Comparison of ENCODE assay signal across 8 cellular contexts in the genomic region with DNA sequence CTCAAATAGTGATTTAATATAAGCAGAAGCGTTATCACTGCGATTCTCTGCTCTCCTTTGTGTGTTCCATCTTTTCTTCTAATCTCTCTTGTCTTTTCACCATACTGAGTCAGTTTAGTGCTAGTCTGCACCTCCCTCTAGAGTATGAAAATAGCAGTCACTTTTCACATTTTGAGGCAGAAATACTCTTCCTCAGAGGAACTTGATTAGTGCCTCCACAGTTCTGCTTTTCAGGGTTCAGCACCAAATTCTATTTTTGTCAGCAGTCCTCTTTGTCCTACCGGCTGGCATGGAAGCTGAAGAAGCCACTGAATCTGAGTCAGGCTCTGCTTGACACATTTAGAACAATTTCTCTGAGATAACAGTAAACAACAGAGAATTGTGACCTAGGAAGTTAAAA. TPM values are rescaled to one million over a fixed set of nuclear protein-coding genes. Genes with fewer than 3 reads are reported as not detected.
DNase-seq lines count a peak whose midpoint lies in the region; ATAC-seq and TF ChIP-seq lines count a peak whose summit lies in the region.

No MANE protein-coding gene starts in this region.

- no peak overlapping the region for H3K27ac Mint-ChIP-seq in naive thymus-derived CD4-positive, alpha-beta T cell
- H3K27ac Mint-ChIP-seq in activated T-helper 2 cell treated with anti-CD3 and anti-CD28 coated beads, Interferon-gamma antibody, Interleukin-2, Interleukin-4, amounts not matched to agents 10 μg/mL and 5 μg/mL and 100 μg/mL, durations not matched to agents 14 hours and 24 hours and 36 hours: no peak overlapping the region
- no peak overlapping the region for H3K27ac Mint-ChIP-seq in progenitor cell of endocrine pancreas
- H3K27ac Mint-ChIP-seq in activated naive CD4-positive, alpha-beta T cell treated with anti-CD3 and anti-CD28 coated beads, Interleukin-2, amount 50 U/mL, for 72 hours: no peak overlapping the region

- H3K4me3 ChIP-seq in OCI-LY1 (ENCODE audit: low read depth, low read length, poor library complexity, severe bottlenecking) (no peak overlapping the region), fibroblast of the aortic adventitia (ENCODE audit: low read depth, low read length) (no peak overlapping the region)
- H3K4me3 ChIP-seq in naive thymus-derived CD4-positive, alpha-beta T cell (ENCODE audit: low read length): no peak overlapping the region

- peak; percentile 78 for ATAC-seq in GM21786 (IDR thresholded peaks at IDR 0.05; ENCODE audit: unreplicated experiment)
- ATAC-seq in naive thymus-derived CD4-positive, alpha-beta T cell: no peak
- ATAC-seq in activated naive CD4-positive, alpha-beta T cell treated with anti-CD3 and anti-CD28 coated beads, Interleukin-2, amount 50 U/mL, for 72 hours: no peak

- peaks cover 4% of the 10 kb centered on the region for H3K4me1 ChIP-seq in OCI-LY1 (ENCODE audit: insufficient read depth, low read length, severe bottlenecking)
- no peaks in the 10 kb centered on the region for H3K4me1 ChIP-seq in naive thymus-derived CD4-positive, alpha-beta T cell (ENCODE audit: control insufficient read depth in 2 of 2, insufficient read depth in 2 of 2, low read length in 2 of 2)

- H3K27ac ChIP-seq in OCI-LY1 (ENCODE audit: low read depth, low read length, poor library complexity, severe bottlenecking): no peak overlapping the region
- H3K27ac ChIP-seq in naive thymus-derived CD4-positive, alpha-beta T cell (ENCODE audit: low read depth, low read length): no peak overlapping the region

- TF ChIP-seq CTCF in OCI-LY1 (IDR thresholded peaks at IDR 0.05; ENCODE audit: low read length) (peak; percentile 55; the same call in 1 of the 2 replicates), fibroblast of the aortic adventitia (IDR thresholded peaks at IDR 0.05; ENCODE audit: insufficient read depth, low read length) (peak; percentile 59), progenitor cell of endocrine pancreas (IDR thresholded peaks at IDR 0.05; ENCODE audit: unreplicated experiment) (no peak)

- H3K9me3 Mint-ChIP-seq in naive thymus-derived CD4-positive, alpha-beta T cell: peaks cover 0 to 4% (median 0%) of the 10 kb centered on the region in 11 donors
- no peaks in the 10 kb centered on the region for H3K9me3 Mint-ChIP-seq in activated T-helper 2 cell treated with anti-CD3 and anti-CD28 coated beads, Interferon-gamma antibody, Interleukin-2, Interleukin-4, amounts not matched to agents 10 μg/mL and 5 μg/mL and 100 μg/mL, durations not matched to agents 14 hours and 24 hours and 36 hours
- no peaks in the 10 kb centered on the region for H3K9me3 Mint-ChIP-seq in progenitor cell of endocrine pancreas (ENCODE audit: low read depth)
- H3K9me3 Mint-ChIP-seq in activated naive CD4-positive, alpha-beta T cell treated with anti-CD3 and anti-CD28 coated beads, Interleukin-2, amount 50 U/mL, for 72 hours: no peaks in the 10 kb centered on the region

- H3K27me3 Mint-ChIP-seq in naive thymus-derived CD4-positive, alpha-beta T cell: no peaks in the 10 kb centered on the region
- H3K27me3 Mint-ChIP-seq in activated T-helper 2 cell treated with anti-CD3 and anti-CD28 coated beads, Interferon-gamma antibody, Interleukin-2, Interleukin-4, amounts not matched to agents 10 μg/mL and 5 μg/mL and 100 μg/mL, durations not matched to agents 14 hours and 24 hours and 36 hours (ENCODE audit: low read depth): no peaks in the 10 kb centered on the region
- no peaks in the 10 kb centered on the region for H3K27me3 Mint-ChIP-seq in progenitor cell of endocrine pancreas

- intact Hi-C loops in naive thymus-derived CD4-positive, alpha-beta T cell (cut with micrococcal nuclease): no loop called here
- intact Hi-C loops in activated T-helper 2 cell treated with anti-CD3 and anti-CD28 coated beads, Interferon-gamma antibody, Interleukin-2, Interleukin-4, amounts not matched to agents 10 μg/mL and 5 μg/mL and 100 μg/mL, durations not matched to agents 14 hours and 24 hours and 36 hours (cut with micrococcal nuclease): no loop called here

- no peaks in the 10 kb centered on the region for H3F3A ChIP-seq in OCI-LY1 (ENCODE audit: insufficient read depth, low read length)

- CTCF ChIA-PET in naive thymus-derived CD4-positive, alpha-beta T cell (lab: Charles Lee): no interaction called here

- H3K9ac ChIP-seq in OCI-LY1 (ENCODE audit: low read length): no peak overlapping the region

- H3K4me2 ChIP-seq in OCI-LY1 (ENCODE audit: low read length): no peak overlapping the region

- no peaks in the 10 kb centered on the region for H4K20me1 ChIP-seq in OCI-LY1 (ENCODE audit: insufficient read depth, low read length)

- H3K36me3 Mint-ChIP-seq in naive thymus-derived CD4-positive, alpha-beta T cell: peaks cover 0 to 4% (median 0%) of the 10 kb centered on the region in 5 donors
- H3K36me3 Mint-ChIP-seq in activated T-helper 2 cell treated with anti-CD3 and anti-CD28 coated beads, Interferon-gamma antibody, Interleukin-2, Interleukin-4, amounts not matched to agents 10 μg/mL and 5 μg/mL and 100 μg/mL, durations not matched to agents 14 hours and 24 hours and 36 hours (ENCODE audit: low read depth): no peaks in the 10 kb centered on the region
- H3K36me3 Mint-ChIP-seq in progenitor cell of endocrine pancreas (ENCODE audit: insufficient read depth): no peaks in the 10 kb centered on the region
- H3K36me3 Mint-ChIP-seq in activated naive CD4-positive, alpha-beta T cell treated with anti-CD3 and anti-CD28 coated beads, Interleukin-2, amount 50 U/mL, for 72 hours: no peaks in the 10 kb centered on the region

- no peaks in the 10 kb centered on the region for H3K9me2 ChIP-seq in OCI-LY1 (ENCODE audit: low read depth, low read length)

- POLR2A ChIA-PET in naive thymus-derived CD4-positive, alpha-beta T cell (lab: Charles Lee): interaction anchor here (0.6 to 0.7 kb wide), 2 partner anchors 40 to 189 kb away, joined by 3 read pairs; no protein-coding TSS in a partner anchor

- H2AFZ ChIP-seq in OCI-LY1 (ENCODE audit: low read length): no peak overlapping the region

- no peaks in the 10 kb centered on the region for H3K79me2 ChIP-seq in OCI-LY1 (ENCODE audit: insufficient read depth, low read length)

- H3K4me3 Mint-ChIP-seq in naive thymus-derived CD4-positive, alpha-beta T cell: no peak overlapping the region
- no peak overlapping the region for H3K4me3 Mint-ChIP-seq in activated T-helper 2 cell treated with anti-CD3 and anti-CD28 coated beads, Interferon-gamma antibody, Interleukin-2, Interleukin-4, amounts not matched to agents 10 μg/mL and 5 μg/mL and 100 μg/mL, durations not matched to agents 14 hours and 24 hours and 36 hours (ENCODE audit: low read depth)
- no peak overlapping the region for H3K4me3 Mint-ChIP-seq in progenitor cell of endocrine pancreas (ENCODE audit: low read depth)

- peaks cover 0 to 4% (median 0%) of the 10 kb centered on the region in 7 donors for H3K4me1 Mint-ChIP-seq in naive thymus-derived CD4-positive, alpha-beta T cell
- H3K4me1 Mint-ChIP-seq in activated T-helper 2 cell treated with anti-CD3 and anti-CD28 coated beads, Interferon-gamma antibody, Interleukin-2, Interleukin-4, amounts not matched to agents 10 μg/mL and 5 μg/mL and 100 μg/mL, durations not matched to agents 14 hours and 24 hours and 36 hours (ENCODE audit: low read depth): no peaks in the 10 kb centered on the region
- no peaks in the 10 kb centered on the region for H3K4me1 Mint-ChIP-seq in progenitor cell of endocrine pancreas (ENCODE audit: low read depth)

- H3K9me3 ChIP-seq in OCI-LY1 (ENCODE audit: low read length): no peaks in the 10 kb centered on the region
- H3K9me3 ChIP-seq in naive thymus-derived CD4-positive, alpha-beta T cell (ENCODE audit: control insufficient read depth in 2 of 3, low read length in 3 of 3): no peaks in the 10 kb centered on the region

- no peaks in the 10 kb centered on the region for H3K27me3 ChIP-seq in OCI-LY1 (ENCODE audit: insufficient read depth, low read length)
- H3K27me3 ChIP-seq in naive thymus-derived CD4-positive, alpha-beta T cell (ENCODE audit: control insufficient read depth in 2 of 2, insufficient read depth in 2 of 2, low read length in 2 of 2): no peaks in the 10 kb centered on the region

- H3K36me3 ChIP-seq in OCI-LY1 (ENCODE audit: insufficient read depth, low read length): no peaks in the 10 kb centered on the region
- no peaks in the 10 kb centered on the region for H3K36me3 ChIP-seq in naive thymus-derived CD4-positive, alpha-beta T cell (ENCODE audit: control insufficient read depth in 2 of 3, insufficient read depth in 3 of 3, low read length in 3 of 3)

- DNase-seq in AG20443 (ENCODE audit: low spot score) (peak; percentile 14), fibroblast of the aortic adventitia (ENCODE audit: low read depth) (peak; percentile 55), progenitor cell of endocrine pancreas (ENCODE audit: low spot score, unreplicated experiment) (no peak)
- DNase-seq in naive thymus-derived CD4-positive, alpha-beta T cell: no peak
- no peak for DNase-seq in activated T-helper 2 cell treated with anti-CD3 and anti-CD28 coated beads, Interferon-gamma antibody, Interleukin-2, Interleukin-4, amounts not matched to agents 10 μg/mL and 5 μg/mL and 100 μg/mL, durations not matched to agents 14 hours and 24 hours and 36 hours (ENCODE audit: low spot score)
- no peak for DNase-seq in activated naive CD4-positive, alpha-beta T cell treated with anti-CD3 and anti-CD28 coated beads, Interleukin-2, amount 50 U/mL, for 72 hours (ENCODE audit: low spot score in 2 of 2)

RNA-seq across cellular contexts. Expression of a gene that starts 49.7 kb away (rescaled TPM):
- total RNA-seq in fibroblast of the aortic adventitia (ENCODE audit: low replicate concordance) (64.4 and 72.5 TPM in 2 replicates), progenitor cell of endocrine pancreas (88.3 and 90.8 TPM in 2 replicates)
- 10 to 100 TPM; 54.4 to 67.5 (median 59.6) TPM for total RNA-seq in naive thymus-derived CD4-positive, alpha-beta T cell
- polyA plus RNA-seq in naive thymus-derived CD4-positive, alpha-beta T cell: 10 to 100 TPM; 13.1 to 18.4 TPM
- total RNA-seq in activated T-helper 2 cell treated with anti-CD3 and anti-CD28 coated beads, Interferon-gamma antibody, Interleukin-2, Interleukin-4, amounts not matched to agents 10 μg/mL and 5 μg/mL and 100 μg/mL, durations not matched to agents 14 hours and 24 hours and 36 hours: 70.0 and 71.4 TPM in 2 replicates
- 10 to 100 TPM; 39.1 to 73.9 TPM for total RNA-seq in activated naive CD4-positive, alpha-beta T cell treated with anti-CD3 and anti-CD28 coated beads, Interleukin-2, amount 50 U/mL, for 72 hours

Comparison
In these comparisons a context has a peak if more than half of its experiments do, and no peak if none do; other contexts are left out.
1. DNase-seq: peak in AG20443 (single experiment) and fibroblast of the aortic adventitia (single experiment); none in naive thymus-derived CD4-positive, alpha-beta T cell (0 of 9), activated T-helper 2 cell treated with anti-CD3 and anti-CD28 coated beads, Interferon-gamma antibody, Interleukin-2, Interleukin-4, amounts not matched to agents 10 μg/mL and 5 μg/mL and 100 μg/mL, durations not matched to agents 14 hours and 24 hours and 36 hours (single experiment), progenitor cell of endocrine pancreas (single experiment) and activated naive CD4-positive, alpha-beta T cell treated with anti-CD3 and anti-CD28 coated beads, Interleukin-2, amount 50 U/mL, for 72 hours (0 of 2).